12 cellular contexts compared by ENCODE assay signal in genomic region chr2:54757496-54757895, GRCh38. TPM values are rescaled to one million over a fixed set of nuclear protein-coding genes. Genes with fewer than 3 reads are reported as not detected.
DNase-seq lines count a peak whose midpoint lies in the region; ATAC-seq, FAIRE-seq and TF ChIP-seq lines count a peak whose summit lies in the region.
"Had no signal": no experiment of that assay in that cellular context is flagged by ENCODE, and none has a peak within 500 bp of the region (broad histone marks: within the 10 kb centered on the region; RNA-seq: fewer than 3 reads in every experiment).

No MANE protein-coding gene starts in this region.

- dilution Hi-C loops in endothelial cell of umbilical vein (cut with MboI; ENCODE audit: extremely low pct_ligation_motif_present, low sequenced_read_pairs) = no loop called here

- H3K79me2 ChIP-seq in ACC112 (ENCODE audit: control insufficient read depth, insufficient read depth, low read length, unreplicated experiment) (no peaks in the 10 kb centered on the region), endothelial cell of umbilical vein (ENCODE audit: control insufficient read depth, insufficient read depth, low read length) (no peaks in the 10 kb centered on the region)

- CTCF ChIA-PET in endothelial cell of umbilical vein (lab: Charles Lee) = interaction anchor here (0.7 to 1.3 kb wide), 6 partner anchors 11 to 82 kb away, joined by 3 read pairs; no protein-coding TSS in a partner anchor

- no peak for TF ChIP-seq POLR2A in NB4 (IDR thresholded peaks at IDR 0.05; ENCODE audit: extremely low read depth, insufficient read length)
- TF ChIP-seq POLR2A in endothelial cell of umbilical vein (IDR thresholded peaks at IDR 0.05; ENCODE audit: low read depth, low read length) = no peak
- TF ChIP-seq POLR2A in tibial nerve (IDR thresholded peaks at IDR 0.05) = no peak
- no peak for TF ChIP-seq POLR2A in prostate gland (IDR thresholded peaks at IDR 0.05)

- H3K4me3 ChIP-seq in ACC112 (ENCODE audit: low read depth, low read length) = peak overlapping the region; percentile 64
- H3K4me3 ChIP-seq in NB4 (ENCODE audit: low read depth, low read length) = no peak overlapping the region
- no peak overlapping the region for H3K4me3 ChIP-seq in endothelial cell of umbilical vein (replicated peaks in 1 of 3; ENCODE audit: insufficient read depth in 1 of 3, low read depth in 1 of 3, low read length in 3 of 3)
- no peak overlapping the region for H3K4me3 ChIP-seq in tibial nerve
- H3K4me3 ChIP-seq in prostate gland = no peak overlapping the region
- H3K4me3 ChIP-seq: skin epidermis had no signal

- POLR2A ChIA-PET in endothelial cell of umbilical vein (lab: Charles Lee) = no interaction called here

- no peak overlapping the region for H3K27ac Mint-ChIP-seq in immature natural killer cell

- H3K27me3 ChIP-seq in ACC112 (ENCODE audit: insufficient read depth, low read length) (no peaks in the 10 kb centered on the region), endothelial cell of umbilical vein (ENCODE audit: control insufficient read depth in 2 of 2, insufficient read depth in 2 of 2, low read length in 2 of 2) (no peaks in the 10 kb centered on the region), tibial nerve (no peaks in the 10 kb centered on the region), prostate gland (replicated peaks; ENCODE audit: insufficient read depth) (no peaks in the 10 kb centered on the region)

- intact Hi-C loops in endothelial cell of umbilical vein (cut with micrococcal nuclease) (no loop called here), posterior vena cava (cut with DNase I) (no loop called here), prostate gland (cut with DNase I) (no loop called here)

- 78 to 80% methylated on average over 4 of the region's 4 CpGs for WGBS in tibial nerve, 2 donors
- WGBS in prostate gland = 71% methylated on average over 4 of the region's 4 CpGs

- H2AFZ ChIP-seq in ACC112 (ENCODE audit: low read length, unreplicated experiment) (peak overlapping the region; percentile 97), endothelial cell of umbilical vein (ENCODE audit: low read depth, low read length) (peak overlapping the region; percentile 25)

- peak; percentile 40 for ATAC-seq in GM19452 (IDR thresholded peaks at IDR 0.05; ENCODE audit: unreplicated experiment)

- H3K4me1 ChIP-seq in ACC112 (ENCODE audit: control insufficient read depth, insufficient read depth, low read length, unreplicated experiment) (peaks cover 11% of the 10 kb centered on the region), endothelial cell of umbilical vein (ENCODE audit: control insufficient read depth, extremely low read depth, insufficient read depth, low read length) (no peaks in the 10 kb centered on the region), tibial nerve (no peaks in the 10 kb centered on the region), prostate gland (replicated peaks) (no peaks in the 10 kb centered on the region)

- H3K36me3 ChIP-seq in ACC112 (ENCODE audit: insufficient read depth, low read length) = no peaks in the 10 kb centered on the region
- H3K36me3 ChIP-seq in endothelial cell of umbilical vein (ENCODE audit: control insufficient read depth in 2 of 2, extremely low read depth in 1 of 2, insufficient read depth in 2 of 2, low read length in 2 of 2) = no peaks in the 10 kb centered on the region
- no peaks in the 10 kb centered on the region for H3K36me3 ChIP-seq in tibial nerve
- H3K36me3 ChIP-seq in prostate gland = no peaks in the 10 kb centered on the region

- FAIRE-seq in endothelial cell of umbilical vein (lab: Jason Lieb, UNC) = no peak

- no peaks in the 10 kb centered on the region for H3K9me3 Mint-ChIP-seq in immature natural killer cell

- H4K20me1 ChIP-seq in endothelial cell of umbilical vein (replicated peaks; ENCODE audit: control insufficient read depth, extremely low read depth, insufficient read depth, low read length) = no peaks in the 10 kb centered on the region

- no peak overlapping the region for H3K9ac ChIP-seq in endothelial cell of umbilical vein (replicated peaks; ENCODE audit: extremely low read depth, insufficient read depth, low read length)

- TF ChIP-seq CTCF in NB4 (IDR thresholded peaks at IDR 0.05; ENCODE audit: low read depth, low read length) (no peak), endothelial cell of umbilical vein (IDR thresholded peaks at IDR 0.05; ENCODE audit: extremely low read depth in 1 of 2, insufficient read depth in 1 of 2, low read depth in 1 of 2, low read length in 2 of 2) (no peak), tibial nerve (IDR thresholded peaks at IDR 0.05) (no peak), prostate gland (IDR thresholded peaks at IDR 0.05) (no peak)

- H3K4me2 ChIP-seq in endothelial cell of umbilical vein (ENCODE audit: insufficient read depth, low read length) = no peak overlapping the region

- BruUV-seq in endothelial cell of umbilical vein (replicated peaks; lab: Mats Ljungman, UMichigan) = no TSS peak

- H3K27ac ChIP-seq in ACC112 (ENCODE audit: low read depth, low read length) (no peak overlapping the region), endothelial cell of umbilical vein (ENCODE audit: insufficient read depth, low read depth, low read length) (no peak overlapping the region), tibial nerve (no peak overlapping the region), prostate gland (no peak overlapping the region)
- H3K27ac ChIP-seq: C4-2B, skin epidermis had no signal

- no peaks in the 10 kb centered on the region for H3K4me1 Mint-ChIP-seq in immature natural killer cell

- DNase-seq in NB4 (ENCODE audit: low read depth) = peak; percentile 18
- DNase-seq in endothelial cell of umbilical vein (ENCODE audit: low read depth, low spot score) = peak; percentile 21
- DNase-seq in immature natural killer cell = no peak
- DNase-seq in tibial nerve (ENCODE audit: low spot score in 2 of 2) = no peak
- no peak for DNase-seq in posterior vena cava (ENCODE audit: low spot score)
- no peak for DNase-seq in prostate gland (ENCODE audit: low spot score)
- DNase-seq: activated CD4-positive, alpha-beta T cell treated with anti-CD3 and anti-CD28 coated beads for 1 hour; substantia nigra had no signal

- H3K36me3 Mint-ChIP-seq in immature natural killer cell = no peaks in the 10 kb centered on the region

- H3K9me3 ChIP-seq in endothelial cell of umbilical vein (replicated peaks; ENCODE audit: control insufficient read depth, insufficient read depth, low read length) (no peaks in the 10 kb centered on the region), tibial nerve (no peaks in the 10 kb centered on the region), prostate gland (no peaks in the 10 kb centered on the region)

- H3K4me3 Mint-ChIP-seq in immature natural killer cell = peak overlapping the region in 1 of 5 donors; percentile 8

- no peaks in the 10 kb centered on the region for H3K9me1 ChIP-seq in endothelial cell of umbilical vein (replicated peaks; ENCODE audit: control insufficient read depth, extremely low read depth, insufficient read depth, low read length)

- TF ChIP-seq EP300 in tibial nerve (IDR thresholded peaks at IDR 0.05) = no peak

- H3K27me3 Mint-ChIP-seq in immature natural killer cell (ENCODE audit: low read depth in 3 of 3) = peaks cover 0 to 5% (median 3%) of the 10 kb centered on the region in 3 donors

TF ChIP-seq in endothelial cell of umbilical vein, 7 proteins besides CTCF, POLR2A, EP300 and RAD21:
- TF ChIP-seq JUN (IDR thresholded peaks at IDR 0.05; ENCODE audit: borderline replicate concordance, insufficient read depth, insufficient read length, low read depth) (no peak), GATA2 (IDR thresholded peaks at IDR 0.05; ENCODE audit: insufficient read depth, insufficient read length, low read depth, low read length) (no peak), EZH2 (IDR thresholded peaks at IDR 0.05; ENCODE audit: borderline replicate concordance, low read depth, low read length, severe bottlenecking) (no peak), POLR2AphosphoS5 (IDR thresholded peaks at IDR 0.05; ENCODE audit: insufficient read depth, low read depth, low read length) (no peak), MAX (IDR thresholded peaks at IDR 0.05; ENCODE audit: insufficient read depth, insufficient read length) (no peak), MYC (IDR thresholded peaks at IDR 0.05; ENCODE audit: low read depth, low read length) (no peak), FOS (IDR thresholded peaks at IDR 0.05; ENCODE audit: borderline replicate concordance, insufficient read depth, low read length) (no peak)

RNA-seq across cellular contexts. Expression of gene EML6, which starts 34.0 kb away (rescaled TPM):
- total RNA-seq in endothelial cell of umbilical vein (1.3 and 2.1 TPM in 2 replicates), tibial nerve (10 to 100 TPM in 1 of 4 donors, under 1 TPM in 3; 0.60 to 18.0 (median 0.93) TPM), posterior vena cava (10 to 100 TPM in 1 of 2 donors, 1 to 10 TPM in 1; 3.2 to 12.1 TPM), prostate gland (10 to 100 TPM in 1 of 2 donors, under 1 TPM in 1; 0.46 to 10.7 TPM)
- polyA plus RNA-seq in endothelial cell of umbilical vein (0.79 and 0.80 TPM in 2 replicates), immature natural killer cell (under 1 TPM in 1 of 3 donors, not detected in 2; 0.02 TPM)
- polyA plus RNA-seq in endothelial cell of umbilical vein (2011; cell fraction: cytosol; rRNA removed) = 0.35 and 0.79 TPM in 2 replicates
- 1.7 and 3.3 TPM in 2 replicates for polyA plus RNA-seq in endothelial cell of umbilical vein (2011; cell fraction: nucleus; rRNA removed)
- polyA plus RNA-seq in endothelial cell of umbilical vein (2012) = 0.54 and 0.67 TPM in 2 replicates
- 2.7 and 3.1 TPM in 2 replicates for polyA minus RNA-seq in endothelial cell of umbilical vein
- polyA minus RNA-seq in endothelial cell of umbilical vein (2011; cell fraction: cytosol; rRNA and poly(A)+ RNA removed) = 2.6 TPM
- polyA minus RNA-seq in endothelial cell of umbilical vein (2011; cell fraction: nucleus; rRNA and poly(A)+ RNA removed) = 0.77 and 4.0 TPM in 2 replicates

Comparison
In these comparisons a context has a peak if more than half of its experiments do, and no peak if none do; other contexts are left out.
1. DNase-seq: peak in NB4 (single experiment) and endothelial cell of umbilical vein (single experiment); none in immature natural killer cell (0 of 3), tibial nerve (0 of 2), posterior vena cava (single experiment) and prostate gland (single experiment).